Comparison of ENCODE assay signal across 8 cellular contexts in genomic region chr2:36461039-36461681, GRCh38.
DNase-seq lines count a peak whose midpoint lies in the region; ATAC-seq, FAIRE-seq and TF ChIP-seq lines count a peak whose summit lies in the region.

No MANE protein-coding gene starts in this region.

- FAIRE-seq in bronchial epithelial cell (lab: Jason Lieb, UNC): no peak

- H3K4me3 ChIP-seq in bronchial epithelial cell (ENCODE audit: low read depth, low read length): no peak overlapping the region

- H3K36me3 ChIP-seq in bronchial epithelial cell (ENCODE audit: control insufficient read depth, insufficient read depth, low read length): peaks cover 5% of the 10 kb centered on the region

- ATAC-seq in HG03354 (IDR thresholded peaks at IDR 0.05; ENCODE audit: poor library complexity, severe bottlenecking, unreplicated experiment): peak; percentile 68
- no peak for ATAC-seq in GM19035 (IDR thresholded peaks at IDR 0.05; ENCODE audit: unreplicated experiment)

- TF ChIP-seq CTCF in bronchial epithelial cell (IDR thresholded peaks at IDR 0.05; ENCODE audit: insufficient read depth, low read length, severe bottlenecking): no peak

- no peaks in the 10 kb centered on the region for H3K27me3 ChIP-seq in bronchial epithelial cell (ENCODE audit: control insufficient read depth, insufficient read depth, low read length)

- peak; percentile 23 for DNase-seq in DMS153 treated with DMSO at 0.1 percent for 48 hours (lab: John Stamatoyannopoulos, UW; ENCODE audit: unreplicated experiment)
- no peak for DNase-seq in DMS153 (lab: John Stamatoyannopoulos, UW)
- DNase-seq in bronchial epithelial cell (ENCODE audit: low read depth): peak; percentile 93
- DNase-seq in midbrain (lab: John Stamatoyannopoulos, UW): peak; percentile 17
- DNase-seq in NCI-H187 treated with DMSO at 0.1 percent for 48 hours (lab: John Stamatoyannopoulos, UW): no peak
- no peak for DNase-seq in NCI-H1694 treated with DMSO at 0.1 percent for 48 hours (lab: John Stamatoyannopoulos, UW)

Comparison
In these comparisons a context has a peak if more than half of its experiments do, and no peak if none do; other contexts are left out.
1. DNase-seq: peak in DMS153 treated with DMSO at 0.1 percent for 48 hours (single experiment), bronchial epithelial cell (single experiment) and midbrain (single experiment); none in DMS153 (single experiment), NCI-H187 treated with DMSO at 0.1 percent for 48 hours (single experiment) and NCI-H1694 treated with DMSO at 0.1 percent for 48 hours (single experiment).